In the genomic region with DNA sequence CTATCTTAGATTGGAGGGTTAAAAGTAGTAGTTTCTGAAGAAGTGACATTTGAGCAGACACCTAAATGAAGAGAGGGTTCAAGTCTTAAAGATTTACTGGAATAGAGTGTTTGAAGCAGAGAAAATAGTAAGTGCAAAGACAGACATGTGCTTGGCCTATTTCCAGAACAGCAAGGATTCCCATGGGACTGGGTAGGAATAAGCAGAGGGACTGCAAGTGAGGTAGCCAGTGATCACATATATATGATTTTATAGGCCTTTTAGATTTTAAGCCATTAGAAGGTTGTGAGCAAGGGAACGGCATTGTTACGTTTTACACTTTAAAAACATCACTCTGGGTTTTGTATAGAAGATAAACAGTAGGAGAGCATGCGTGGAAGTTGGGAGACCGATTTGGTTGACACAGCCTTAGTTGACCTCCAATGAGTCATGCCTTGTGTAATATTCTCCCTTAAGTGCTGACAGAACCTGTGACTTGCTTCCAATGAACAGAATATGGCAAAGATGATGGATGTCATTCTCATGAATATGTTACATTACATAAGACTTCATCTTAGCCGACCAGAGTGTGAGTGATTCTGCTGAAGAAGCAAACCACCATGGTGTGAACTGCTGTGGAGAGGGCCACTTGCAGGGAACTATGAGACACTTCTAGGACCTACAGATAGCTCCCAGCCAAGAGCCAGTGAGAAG, we compare ENCODE assay signal across 9 cellular contexts. TPM values are rescaled to one million over a fixed set of nuclear protein-coding genes. Genes with fewer than 3 reads are reported as not detected.
DNase-seq lines count a peak whose midpoint lies in the region; ATAC-seq and TF ChIP-seq lines count a peak whose summit lies in the region.
"Had no signal": no experiment of that assay in that cellular context is flagged by ENCODE, and none has a peak within 500 bp of the region (broad histone marks: within the 10 kb centered on the region; RNA-seq: fewer than 3 reads in every experiment).

No MANE protein-coding gene starts in this region.

- H3K27ac ChIP-seq in RWPE1: no peak overlapping the region; the same call in 1 of the 2 replicates

- ATAC-seq in sciatic nerve: peak; percentile 87
- ATAC-seq in HG03378 (IDR thresholded peaks at IDR 0.05; ENCODE audit: unreplicated experiment): no peak

- TF ChIP-seq CTCF in RWPE1 (conservative IDR thresholded peaks at IDR 0.05; ENCODE audit: low read depth): no peak
- TF ChIP-seq CTCF in fibroblast of the aortic adventitia (IDR thresholded peaks at IDR 0.05; ENCODE audit: insufficient read depth, low read length): no peak

- H3K4me3 ChIP-seq in fibroblast of the aortic adventitia (ENCODE audit: low read depth, low read length): no peak overlapping the region
- H3K4me3 ChIP-seq: tibial nerve had no signal

- POLR2A ChIA-PET in RWPE1 (lab: Yijun Ruan, JAX; ENCODE audit: low non-redundant PET): no interaction called here

- CTCF ChIA-PET in RWPE1 (lab: Yijun Ruan, JAX): no interaction called here

- intact Hi-C loops in sciatic nerve (cut with DNase I): no loop called here

- DNase-seq in HCEC 1CT: peak; percentile 97
- DNase-seq in RWPE1 (ENCODE audit: low spot score): peak; percentile 63
- peak; percentile 97 for DNase-seq in fibroblast of the aortic adventitia (ENCODE audit: low read depth)
- no peak for DNase-seq in sciatic nerve (ENCODE audit: low spot score)
- DNase-seq in iPS-NIHi11 (ENCODE audit: low spot score): no peak
- DNase-seq in islet precursor cell: no peak
- no peak for DNase-seq in epidermal melanocyte (ENCODE audit: insufficient read length, low spot score)

RNA-seq across cellular contexts. Expression of a gene that starts 37.1 kb away (rescaled TPM):
- total RNA-seq in fibroblast of the aortic adventitia (ENCODE audit: low replicate concordance) (165 and 450 TPM in 2 replicates), sciatic nerve (52.2 TPM)

Comparison
In these comparisons a context has a peak if more than half of its experiments do, and no peak if none do; other contexts are left out.
1. DNase-seq: peak in HCEC 1CT (single experiment), RWPE1 (single experiment) and fibroblast of the aortic adventitia (single experiment); none in sciatic nerve (single experiment), iPS-NIHi11 (single experiment), islet precursor cell (single experiment) and epidermal melanocyte (single experiment).